In the genomic region with DNA sequence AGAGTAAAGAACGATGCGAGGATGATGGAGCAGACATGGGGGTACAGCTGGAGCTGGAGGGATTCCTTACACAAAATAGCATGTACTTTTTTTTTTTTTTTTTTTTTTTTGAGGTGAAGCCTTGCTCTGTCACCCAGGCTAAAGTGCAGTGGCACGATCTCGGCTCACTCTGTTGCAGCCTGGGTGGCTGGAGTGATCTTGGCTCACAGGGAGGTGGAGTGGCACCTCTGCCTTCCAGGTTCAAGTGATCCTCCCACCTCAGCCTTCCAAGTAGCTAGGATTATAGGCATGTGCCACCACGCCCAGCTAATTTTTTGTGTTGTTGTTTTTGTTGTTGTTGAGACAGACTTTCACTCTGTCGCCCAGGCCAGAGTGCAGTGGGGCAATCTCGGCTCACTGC, we compare ENCODE assay signal across 1 cellular context.
TF ChIP-seq lines count a peak whose summit lies in the region.

No MANE protein-coding gene starts in this region.

TF ChIP-seq in HepG2, 621 proteins besides CTCF, POLR2A, EP300 and RAD21:
- TF ChIP-seq SUZ12 (IDR thresholded peaks at IDR 0.05; ENCODE audit: low read depth, low read length): no peak
- TF ChIP-seq, protein P1, sequence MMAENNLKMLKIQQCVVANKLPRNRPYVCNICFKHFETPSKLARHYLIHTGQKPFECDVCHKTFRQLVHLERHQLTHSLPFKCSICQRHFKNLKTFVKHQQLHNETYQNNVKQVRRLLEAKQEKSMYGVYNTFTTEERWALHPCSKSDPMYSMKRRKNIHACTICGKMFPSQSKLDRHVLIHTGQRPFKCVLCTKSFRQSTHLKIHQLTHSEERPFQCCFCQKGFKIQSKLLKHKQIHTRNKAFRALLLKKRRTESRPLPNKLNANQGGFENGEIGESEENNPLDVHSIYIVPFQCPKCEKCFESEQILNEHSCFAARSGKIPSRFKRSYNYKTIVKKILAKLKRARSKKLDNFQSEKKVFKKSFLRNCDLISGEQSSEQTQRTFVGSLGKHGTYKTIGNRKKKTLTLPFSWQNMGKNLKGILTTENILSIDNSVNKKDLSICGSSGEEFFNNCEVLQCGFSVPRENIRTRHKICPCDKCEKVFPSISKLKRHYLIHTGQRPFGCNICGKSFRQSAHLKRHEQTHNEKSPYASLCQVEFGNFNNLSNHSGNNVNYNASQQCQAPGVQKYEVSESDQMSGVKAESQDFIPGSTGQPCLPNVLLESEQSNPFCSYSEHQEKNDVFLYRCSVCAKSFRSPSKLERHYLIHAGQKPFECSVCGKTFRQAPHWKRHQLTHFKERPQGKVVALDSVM (CRISPR knock-in tag; IDR thresholded peaks at IDR 0.05): 0 out of 2 replicates have a peak, but pooled peaks have one; percentile 24
- no peak for TF ChIP-seq TBX3 (IDR thresholded peaks at IDR 0.05; ENCODE audit: borderline replicate concordance)
